In genomic region chr7:78752554-78752953, GRCh38 we compare ENCODE assay signal across 3 cellular contexts.
"Had no signal": no experiment of that assay in that cellular context is flagged by ENCODE, and none has a peak within 500 bp of the region (broad histone marks: within the 10 kb centered on the region; RNA-seq: fewer than 3 reads in every experiment).

No MANE protein-coding gene starts in this region.

- ATAC-seq: GM12878 had no signal

- DNase-seq: GDM1, GF-D8 had no signal
